12 cellular contexts compared by ENCODE assay signal in genomic region chr13:23460309-23460708, GRCh38. TPM values are rescaled to one million over a fixed set of nuclear protein-coding genes. Genes with fewer than 3 reads are reported as not detected.
A peak's percentile ranks its signal among the peaks of the same experiment; 100 is the strongest.
DNase-seq lines count a peak whose midpoint lies in the region; ATAC-seq and TF ChIP-seq lines count a peak whose summit lies in the region.
"Had no signal": no experiment of that assay in that cellular context is flagged by ENCODE, and none has a peak within 500 bp of the region (broad histone marks: within the 10 kb centered on the region; RNA-seq: fewer than 3 reads in every experiment).

No MANE protein-coding gene starts in this region.

- 48 to 75% (median 60%) methylated on average over 1 of the region's 1 CpG for WGBS in adrenal gland, 4 donors

- H3K27ac Mint-ChIP-seq in HFFc6 = no peak overlapping the region
- H3K27ac Mint-ChIP-seq: activated naive CD8-positive, alpha-beta T cell treated with anti-CD3 and anti-CD28 coated beads, Interleukin-2, amount 50 U/mL, for 24 hours; CD8-positive, alpha-beta memory T cell had no signal

- no peak for TF ChIP-seq CTCF in left lung (IDR thresholded peaks at IDR 0.05)
- TF ChIP-seq CTCF in breast epithelium (IDR thresholded peaks at IDR 0.05) = no peak
- no peak for TF ChIP-seq CTCF in HFFc6 (IDR thresholded peaks at IDR 0.05)
- TF ChIP-seq CTCF in adrenal gland (IDR thresholded peaks at IDR 0.05) = no peak

- H3K9me3 Mint-ChIP-seq in HFFc6 = no peaks in the 10 kb centered on the region
- H3K9me3 Mint-ChIP-seq: activated naive CD8-positive, alpha-beta T cell treated with anti-CD3 and anti-CD28 coated beads, Interleukin-2, amount 50 U/mL, for 24 hours; CD8-positive, alpha-beta memory T cell had no signal

- H3K27ac ChIP-seq in left lung = no peak overlapping the region
- H3K27ac ChIP-seq in breast epithelium = no peak overlapping the region
- no peak overlapping the region for H3K27ac ChIP-seq in adrenal gland

- H3K4me3 ChIP-seq in left lung (no peak overlapping the region), breast epithelium (no peak overlapping the region), adrenal gland (no peak overlapping the region)

- DNase-seq in left lung (no peak), breast epithelium (ENCODE audit: low spot score in 2 of 2) (no peak), HFFc6 (no peak), globus pallidus (ENCODE audit: low spot score) (no peak), adrenal gland (no peak)
- DNase-seq: activated naive CD8-positive, alpha-beta T cell treated with anti-CD3 and anti-CD28 coated beads, Interleukin-2, amount 50 U/mL, for 24 hours; CD8-positive, alpha-beta memory T cell; NCI-H2029 had no signal

- intact Hi-C loops in left lung (cut with DNase I) (loop anchor here in 1 of 2 donors (10.0 kb wide), 1 partner anchor 414 kb away; no protein-coding TSS in a partner anchor), breast epithelium (cut with DNase I; ENCODE audit: low total_unique reads) (loop anchor here (10.0 kb wide), 1 partner anchor 414 kb away; no protein-coding TSS in a partner anchor), adrenal gland (cut with DNase I) (no loop called here)

- H3K9me3 ChIP-seq in left lung = no peaks in the 10 kb centered on the region
- H3K9me3 ChIP-seq in breast epithelium = no peaks in the 10 kb centered on the region
- H3K9me3 ChIP-seq in adrenal gland (replicated peaks in 1 of 3) = no peaks in the 10 kb centered on the region

- H3K4me3 Mint-ChIP-seq in HFFc6 = no peak overlapping the region
- H3K4me3 Mint-ChIP-seq: activated naive CD8-positive, alpha-beta T cell treated with anti-CD3 and anti-CD28 coated beads, Interleukin-2, amount 50 U/mL, for 24 hours; CD8-positive, alpha-beta memory T cell had no signal

- peaks cover 25% of the 10 kb centered on the region for H3K4me1 Mint-ChIP-seq in HFFc6 (ENCODE audit: low read depth)
- H3K4me1 Mint-ChIP-seq: CD8-positive, alpha-beta memory T cell had no signal

- H3K27me3 Mint-ChIP-seq in HFFc6 (ENCODE audit: insufficient read depth) = no peaks in the 10 kb centered on the region; the same call in 1 of the 2 replicates

- no peaks in the 10 kb centered on the region for H3K27me3 ChIP-seq in left lung
- H3K27me3 ChIP-seq in breast epithelium = no peaks in the 10 kb centered on the region
- H3K27me3 ChIP-seq in adrenal gland = no peaks in the 10 kb centered on the region

- TF ChIP-seq POLR2A in breast epithelium (IDR thresholded peaks at IDR 0.05) = no peak
- TF ChIP-seq POLR2A in adrenal gland (IDR thresholded peaks at IDR 0.05) = no peak

- H3K36me3 ChIP-seq in left lung (no peaks in the 10 kb centered on the region), breast epithelium (no peaks in the 10 kb centered on the region), adrenal gland (replicated peaks in 1 of 2) (no peaks in the 10 kb centered on the region)

- H3K4me1 ChIP-seq in left lung (peaks cover 0 to 9% of the 10 kb centered on the region in 2 donors), breast epithelium (no peaks in the 10 kb centered on the region), adrenal gland (replicated peaks in 1 of 2) (no peaks in the 10 kb centered on the region)

- H3K36me3 Mint-ChIP-seq in HFFc6 (ENCODE audit: low read depth) = peaks cover 7% of the 10 kb centered on the region
- H3K36me3 Mint-ChIP-seq: CD8-positive, alpha-beta memory T cell had no signal

- ATAC-seq in GM18508 (IDR thresholded peaks at IDR 0.05; ENCODE audit: insufficient read depth, unreplicated experiment) = peak; percentile 77
- ATAC-seq in GM21576 (IDR thresholded peaks at IDR 0.05; ENCODE audit: unreplicated experiment) = peak; percentile 97
- ATAC-seq in HG03442 (IDR thresholded peaks at IDR 0.05; ENCODE audit: unreplicated experiment) = peak; percentile 81
- ATAC-seq in left lung = peak; percentile 13
- ATAC-seq: activated naive CD8-positive, alpha-beta T cell treated with anti-CD3 and anti-CD28 coated beads, Interleukin-2, amount 50 U/mL, for 24 hours; Right ventricle myocardium inferior had no signal

RNA-seq across cellular contexts. Expression of gene SACS, which starts 26.8 kb away (rescaled TPM):
- total RNA-seq in left lung = 10 to 100 TPM; 10.9 to 11.5 TPM
- 10 to 100 TPM; 26.2 to 36.3 (median 32.4) TPM for total RNA-seq in breast epithelium
- total RNA-seq in HFFc6 (2021; fragmentation: NEBNext Ultra II Directional; extraction: Animal tissue kit (Norgen Biotek cat#: 25700)) = 10 to 100 TPM; 43.9 to 50.9 (median 47.1) TPM
- total RNA-seq in adrenal gland = 10 to 100 TPM in 2 of 8 donors, 1 to 10 TPM in 6; 5.9 to 11.8 (median 7.9) TPM
- 1 to 10 TPM; 5.6 to 7.6 (median 6.4) TPM for polyA plus RNA-seq in adrenal gland

Comparison
In these comparisons a context has a peak if more than half of its experiments do, and no peak if none do; other contexts are left out.
1. ATAC-seq: peak in every context shown above with its lines; median percentile 97 in GM21576; 81 in HG03442; 77 in GM18508; 13 in left lung.